9 cellular contexts compared by ENCODE assay signal in the genomic region with DNA sequence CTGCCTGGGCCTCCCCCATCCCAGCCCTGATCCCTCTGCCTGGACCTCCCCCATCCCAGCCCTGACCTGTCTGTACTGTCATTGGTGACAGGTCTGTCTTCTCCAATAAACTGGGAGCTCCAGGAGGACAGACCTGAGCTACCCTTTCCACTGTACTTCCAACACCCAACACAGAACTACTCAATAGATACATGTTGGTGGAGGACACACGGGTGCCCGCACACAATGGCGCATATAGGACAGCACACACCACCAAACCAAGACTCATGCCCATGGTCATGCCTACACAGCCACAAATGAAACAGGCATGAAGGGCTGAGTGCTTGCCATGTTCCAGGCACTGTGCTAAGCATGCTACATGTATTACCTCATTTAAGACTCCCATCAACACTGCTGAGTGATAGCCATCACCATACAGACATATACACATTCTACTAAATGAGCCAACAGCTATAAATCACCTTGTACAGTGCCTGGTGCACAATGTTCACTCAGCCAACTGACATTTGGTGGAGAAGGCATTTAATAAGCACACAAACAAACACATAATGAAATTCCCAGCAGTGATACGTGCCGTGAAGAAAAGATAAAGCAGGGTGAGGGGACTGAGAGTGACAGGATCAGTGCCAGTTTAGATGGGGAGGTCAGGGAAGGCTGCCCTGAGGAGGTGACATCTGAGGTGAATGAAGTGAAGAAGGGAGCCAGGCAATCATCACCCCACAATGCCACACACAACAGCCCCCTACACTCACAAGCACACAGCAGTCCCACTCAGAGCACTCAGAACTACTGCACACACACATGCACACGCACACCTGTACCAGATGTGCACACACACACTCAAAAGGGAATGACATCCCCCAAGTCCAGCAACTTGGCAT.
A peak's percentile ranks its signal among the peaks of the same experiment; 100 is the strongest.
DNase-seq lines count a peak whose midpoint lies in the region; ATAC-seq and TF ChIP-seq lines count a peak whose summit lies in the region.
"Had no signal": no experiment of that assay in that cellular context is flagged by ENCODE, and none has a peak within 500 bp of the region (broad histone marks: within the 10 kb centered on the region; RNA-seq: fewer than 3 reads in every experiment).

No MANE protein-coding gene starts in this region.

- no peaks in the 10 kb centered on the region for H3K9me3 Mint-ChIP-seq in nephron

- peak overlapping the region; percentile 66; the same call in 1 of the 2 replicates for H3K9ac ChIP-seq in ES-I3 (ENCODE audit: low read depth, low read length)

- in situ Hi-C loops in HAP-1 (cut with MboI; ENCODE audit: low sequenced_read_pairs): loop anchor here (10.0 kb wide), 1 partner anchor 173 kb away; a partner anchor contains a TSS

- peaks cover 17% of the 10 kb centered on the region for H3K27me3 ChIP-seq in HAP-1 (ENCODE audit: low read depth)

- ATAC-seq in GM18519 (IDR thresholded peaks at IDR 0.05; ENCODE audit: low FRiP score, unreplicated experiment): no peak
- no peak for ATAC-seq in HG02840 (IDR thresholded peaks at IDR 0.05; ENCODE audit: low FRiP score, unreplicated experiment)

- H3K4me1 ChIP-seq in ES-I3 (ENCODE audit: insufficient read depth, low read length) (peaks cover 10% of the 10 kb centered on the region; the same call in 1 of the 2 replicates), HAP-1 (peaks cover 4% of the 10 kb centered on the region; the same call in 1 of the 2 replicates)

- no peak overlapping the region for H3K27ac ChIP-seq in coronary artery

- TF ChIP-seq CTCF in coronary artery (IDR thresholded peaks at IDR 0.05): no peak
- TF ChIP-seq CTCF in nephron (IDR thresholded peaks at IDR 0.05; ENCODE audit: unreplicated experiment in 3 of 3): no peak

- no peak overlapping the region for H3K27ac Mint-ChIP-seq in nephron

- peak overlapping the region in 2 of 3 experiments; percentile 14 to 73 for H3K4me3 Mint-ChIP-seq in nephron

- H3K9me3 ChIP-seq in ES-I3 (ENCODE audit: control insufficient read depth, insufficient read depth, low read length) (no peaks in the 10 kb centered on the region), HAP-1 (no peaks in the 10 kb centered on the region)

- H3K4me3 ChIP-seq in coronary artery (peak overlapping the region; percentile 63), HAP-1 (no peak overlapping the region)

- H3K36me3 ChIP-seq in ES-I3 (ENCODE audit: insufficient read depth, low read length): no peaks in the 10 kb centered on the region
- no peaks in the 10 kb centered on the region for H3K36me3 ChIP-seq in HAP-1 (replicated peaks)

- H3K36me3 Mint-ChIP-seq in nephron (ENCODE audit: low read depth): no peaks in the 10 kb centered on the region

- peaks cover 67% of the 10 kb centered on the region for H3K27me3 Mint-ChIP-seq in nephron (ENCODE audit: low read depth)

- H3K4me1 Mint-ChIP-seq in nephron: peaks cover 16% of the 10 kb centered on the region

- peak; percentile 11 for DNase-seq in MV-4-11 (lab: John Stamatoyannopoulos, UW)
- DNase-seq in coronary artery (ENCODE audit: low spot score): no peak
- no peak for DNase-seq in HAP-1 (ENCODE audit: low spot score in 2 of 2)
- no peak for DNase-seq in CD1c-positive myeloid dendritic cell (ENCODE audit: extremely low spot score)
- DNase-seq: NCI-H2081 treated with DMSO at 0.1 percent for 48 hours had no signal
